22 cellular contexts compared by ENCODE assay signal in the genomic region with DNA sequence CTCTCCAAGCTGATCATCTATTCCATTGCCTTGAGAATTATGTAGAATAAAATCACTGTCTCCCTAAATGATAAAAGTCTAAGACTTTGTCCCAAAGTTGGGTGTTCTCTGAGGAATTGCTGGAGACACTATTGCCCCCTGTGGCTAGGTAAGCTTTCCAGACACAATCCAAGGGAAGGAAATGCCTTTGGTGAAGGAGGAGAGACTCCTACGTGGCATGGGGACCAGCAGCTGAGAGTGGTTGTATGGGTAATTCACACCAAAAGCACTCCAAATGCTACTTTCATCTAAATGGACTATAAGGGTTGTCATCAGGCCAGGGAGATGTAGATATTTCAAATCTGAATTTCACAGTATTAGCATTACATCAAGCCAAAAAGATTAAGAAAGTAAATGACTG.
"Had no signal": no experiment of that assay in that cellular context is flagged by ENCODE, and none has a peak within 500 bp of the region (broad histone marks: within the 10 kb centered on the region; RNA-seq: fewer than 3 reads in every experiment).

No MANE protein-coding gene starts in this region.

- H3K27ac Mint-ChIP-seq: activated CD4-positive, alpha-beta memory T cell treated with anti-CD3 and anti-CD28 coated beads, Interleukin-2, amount 10 ng/mL, durations not matched to agents 7 days and 5 days; natural killer cell treated with Interleukin-12 subunit alpha and Interleukin-12 subunit beta and Interleukin-15 and Interleukin-18, amount 100 ng/mL, for 72 hours; T-helper 17 cell; WTC11 had no signal

- H3K4me1 Mint-ChIP-seq: activated CD4-positive, alpha-beta memory T cell treated with anti-CD3 and anti-CD28 coated beads, Interleukin-2, amount 10 ng/mL, durations not matched to agents 7 days and 5 days; T-helper 17 cell had no signal

- H3K27me3 ChIP-seq: adrenal gland, colonic mucosa, right lobe of liver, stomach had no signal

- H3K9me3 Mint-ChIP-seq: activated CD4-positive, alpha-beta memory T cell treated with anti-CD3 and anti-CD28 coated beads, Interleukin-2, amount 10 ng/mL, durations not matched to agents 7 days and 5 days; activated T-cell treated with anti-CD3 and anti-CD28 coated beads, Interleukin-2, amount 50 U/mL, for 4 hours; natural killer cell treated with Interleukin-12 subunit alpha and Interleukin-12 subunit beta and Interleukin-15 and Interleukin-18, amount 100 ng/mL, for 72 hours; WTC11 had no signal

- H3K4me1 ChIP-seq: adrenal gland, colonic mucosa, prostate gland, right lobe of liver had no signal

- H3K36me3 Mint-ChIP-seq: natural killer cell treated with Interleukin-12 subunit alpha and Interleukin-12 subunit beta and Interleukin-15 and Interleukin-18, amount 100 ng/mL, for 72 hours; WTC11 had no signal

- H3K27ac ChIP-seq: adrenal gland, colonic mucosa, prostate gland, right lobe of liver, stomach, thoracic aorta had no signal

- H3K4me3 Mint-ChIP-seq: activated CD4-positive, alpha-beta memory T cell treated with anti-CD3 and anti-CD28 coated beads, Interleukin-2, amount 10 ng/mL, durations not matched to agents 7 days and 5 days; activated T-cell treated with anti-CD3 and anti-CD28 coated beads, Interleukin-2, amount 50 U/mL, for 4 hours; natural killer cell treated with Interleukin-12 subunit alpha and Interleukin-12 subunit beta and Interleukin-15 and Interleukin-18, amount 100 ng/mL, for 72 hours; T-helper 17 cell; WTC11 had no signal

- DNase-seq: activated CD4-positive, alpha-beta memory T cell treated with anti-CD3 and anti-CD28 coated beads, Interleukin-2, amount 10 ng/mL, durations not matched to agents 7 days and 5 days; activated CD4-positive, alpha-beta T cell treated with anti-CD3 and anti-CD28 coated beads for 4 hours; activated effector memory CD4-positive, alpha-beta T cell treated with Interleukin-2 at 50 U/mL for 16 hours; activated naive CD4-positive, alpha-beta T cell treated with anti-CD3 and anti-CD28 coated beads, Interleukin-2, amount 50 U/mL, for 16 hours; activated T-cell treated with anti-CD3 and anti-CD28 coated beads, Interleukin-2, amount 50 U/mL, for 4 hours; adrenal gland; colonic mucosa; effector CD4-positive, alpha-beta T cell; hippocampal formation; kidney glomerular epithelial cell; left ventricle myocardium superior; mesendoderm; occipital lobe; right lobe of liver; stimulated activated CD4-positive, alpha-beta T cell treated with anti-CD3 and anti-CD28 coated beads, Interleukin-2, amount 100 ng/mL, for 24 hours; stomach; T-helper 17 cell had no signal

- H3K4me3 ChIP-seq: adrenal gland, colonic mucosa, prostate gland, right lobe of liver, stomach, thoracic aorta had no signal

- FAIRE-seq: urothelium cell line had no signal

- H3K36me3 ChIP-seq: adrenal gland, colonic mucosa, prostate gland, right lobe of liver, stomach, thoracic aorta had no signal

- H3K9me3 ChIP-seq: adrenal gland, colonic mucosa, prostate gland, right lobe of liver, stomach, thoracic aorta had no signal
